Comparison of ENCODE assay signal across 24 cellular contexts in the genomic region with DNA sequence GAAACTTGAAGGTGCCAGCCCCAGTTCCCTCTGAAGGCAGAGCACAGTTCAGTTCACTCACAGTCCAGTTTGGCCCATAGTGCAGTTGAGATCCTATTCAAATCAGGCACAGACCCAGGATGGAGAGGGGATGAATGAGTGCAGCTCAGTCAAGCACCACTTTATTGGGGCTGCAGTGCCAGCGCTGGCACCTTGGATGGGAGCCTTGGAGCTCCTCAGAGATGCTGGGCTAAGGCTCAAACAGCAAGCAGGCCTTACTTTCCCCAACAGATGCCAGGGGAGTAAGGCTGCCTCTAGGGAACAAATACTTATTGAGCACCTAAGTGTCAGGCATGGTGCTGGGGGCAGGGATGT.
"Had no signal": no experiment of that assay in that cellular context is flagged by ENCODE, and none has a peak within 500 bp of the region (broad histone marks: within the 10 kb centered on the region; RNA-seq: fewer than 3 reads in every experiment).

No MANE protein-coding gene starts in this region.

- H3K4me3 Mint-ChIP-seq: naive thymus-derived CD4-positive, alpha-beta T cell; nephron; neural progenitor cell; stimulated activated naive B cell treated with anti-CD40 and anti-IgM and Interleukin-4, amounts not matched to agents 10 μg/mL and 1 μg/mL and 100 μg/mL, for 72 hours; stimulated activated naive CD8-positive, alpha-beta T cell treated with anti-CD3 and anti-CD28 coated beads, Interleukin-15, Interleukin-2, amounts not matched to agents 100 ng/mL and 50 ng/mL, for 24 hours had no signal

- H3K27ac ChIP-seq: coronary artery, esophagus squamous epithelium, hepatocyte, neural progenitor cell, parathyroid adenoma, prostate gland, skin epidermis, thoracic aorta, transverse colon, upper lobe of right lung, uterus had no signal

- H2AFZ ChIP-seq: hepatocyte, neural progenitor cell, parathyroid adenoma had no signal

- H3K27me3 ChIP-seq: esophagus squamous epithelium, hepatocyte, neural progenitor cell, transverse colon, upper lobe of right lung, uterus had no signal

- H3K4me1 ChIP-seq: neural progenitor cell, parathyroid adenoma, prostate gland had no signal

- H3K9ac ChIP-seq: neural progenitor cell, parathyroid adenoma had no signal

- H3K4me3 ChIP-seq: coronary artery, esophagus squamous epithelium, hepatocyte, neural progenitor cell, prostate gland, skin epidermis, thoracic aorta, transverse colon, upper lobe of right lung, uterus had no signal

- H3K9me3 ChIP-seq: esophagus squamous epithelium, prostate gland, thoracic aorta, transverse colon, upper lobe of right lung, uterus had no signal

- DNase-seq: dermis blood vessel endothelial cell; effector memory CD4-positive, alpha-beta T cell; esophagus squamous epithelium; foreskin melanocyte; kidney; mesendoderm; naive thymus-derived CD4-positive, alpha-beta T cell; right cardiac atrium; stimulated activated CD4-positive, alpha-beta T cell treated with anti-CD3 and anti-CD28 coated beads, Interleukin-15, amount 100 ng/mL, for 24 hours; stimulated activated CD4-positive, alpha-beta T cell treated with anti-CD3 and anti-CD28 coated beads, Interleukin-2, amount 100 ng/mL, for 48 hours; stimulated activated naive B cell treated with anti-CD40 and anti-IgM and Interleukin-4, amounts not matched to agents 10 μg/mL and 1 μg/mL and 100 μg/mL, for 72 hours; transverse colon; upper lobe of right lung; uterus had no signal

- H3K4me2 ChIP-seq: hepatocyte, neural progenitor cell had no signal

- H3K4me1 Mint-ChIP-seq: stimulated activated naive B cell treated with anti-CD40 and anti-IgM and Interleukin-4, amounts not matched to agents 10 μg/mL and 1 μg/mL and 100 μg/mL, for 72 hours had no signal

- ATAC-seq: left lobe of liver; naive thymus-derived CD4-positive, alpha-beta T cell; right cardiac atrium; stimulated activated naive B cell treated with anti-CD40 and anti-IgM and Interleukin-4, amounts not matched to agents 10 μg/mL and 1 μg/mL and 100 μg/mL, for 72 hours; upper lobe of right lung had no signal

- H3K27ac Mint-ChIP-seq: naive thymus-derived CD4-positive, alpha-beta T cell; neural progenitor cell; stimulated activated naive B cell treated with anti-CD40 and anti-IgM and Interleukin-4, amounts not matched to agents 10 μg/mL and 1 μg/mL and 100 μg/mL, for 72 hours; stimulated activated naive CD8-positive, alpha-beta T cell treated with anti-CD3 and anti-CD28 coated beads, Interleukin-15, Interleukin-2, amounts not matched to agents 100 ng/mL and 50 ng/mL, for 24 hours had no signal

- H3K79me2 ChIP-seq: hepatocyte, parathyroid adenoma had no signal

- H3K27me3 Mint-ChIP-seq: stimulated activated naive B cell treated with anti-CD40 and anti-IgM and Interleukin-4, amounts not matched to agents 10 μg/mL and 1 μg/mL and 100 μg/mL, for 72 hours had no signal

- H3K9me3 Mint-ChIP-seq: nephron; neural progenitor cell; stimulated activated naive B cell treated with anti-CD40 and anti-IgM and Interleukin-4, amounts not matched to agents 10 μg/mL and 1 μg/mL and 100 μg/mL, for 72 hours; stimulated activated naive CD8-positive, alpha-beta T cell treated with anti-CD3 and anti-CD28 coated beads, Interleukin-15, Interleukin-2, amounts not matched to agents 100 ng/mL and 50 ng/mL, for 24 hours had no signal

- H3K36me3 Mint-ChIP-seq: naive thymus-derived CD4-positive, alpha-beta T cell; neural progenitor cell; stimulated activated naive B cell treated with anti-CD40 and anti-IgM and Interleukin-4, amounts not matched to agents 10 μg/mL and 1 μg/mL and 100 μg/mL, for 72 hours had no signal

- H3K36me3 ChIP-seq: esophagus squamous epithelium, neural progenitor cell, prostate gland, thoracic aorta, transverse colon, upper lobe of right lung, uterus had no signal
